ENCODE assay signal across 30 cellular contexts in the genomic region with DNA sequence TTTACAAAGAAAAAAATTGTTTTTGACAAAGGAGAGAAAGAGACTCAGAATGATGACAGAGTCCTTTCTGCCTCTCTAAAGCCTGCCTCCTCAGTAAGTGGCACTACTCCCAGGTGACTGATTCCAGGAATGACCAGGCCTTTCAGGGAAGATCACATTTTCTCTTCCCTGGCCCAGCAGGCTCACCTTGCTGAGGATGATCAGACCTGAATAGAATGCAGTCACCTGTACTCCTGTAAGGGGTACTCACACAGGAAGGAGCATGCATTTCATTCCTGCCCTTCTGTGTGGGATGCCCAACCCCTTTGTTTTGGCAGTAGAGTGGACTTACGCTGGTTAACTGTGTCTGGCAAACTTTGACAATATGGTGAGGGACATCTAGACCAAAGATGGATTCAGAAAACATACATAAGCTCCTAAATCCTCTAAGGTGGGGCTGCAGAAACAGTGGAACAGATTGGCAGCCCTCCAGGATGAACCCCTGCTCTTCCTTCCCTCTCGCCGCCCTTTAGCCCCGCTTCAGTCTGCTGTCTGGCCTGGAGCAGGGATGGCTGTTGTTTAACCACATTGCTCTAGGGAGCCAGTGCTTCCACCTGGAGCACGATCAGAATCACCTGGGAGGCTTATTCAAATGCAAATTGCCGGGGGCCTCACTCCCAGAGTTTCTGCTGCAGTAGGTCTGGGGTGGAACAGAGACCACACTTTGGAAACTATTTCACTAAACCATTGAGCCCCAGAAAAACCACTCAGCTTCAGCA. TPM values are rescaled to one million over a fixed set of nuclear protein-coding genes. Genes with fewer than 3 reads are reported as not detected.
DNase-seq lines count a peak whose midpoint lies in the region; ATAC-seq and TF ChIP-seq lines count a peak whose summit lies in the region.
"Had no signal": no experiment of that assay in that cellular context is flagged by ENCODE, and none has a peak within 500 bp of the region (broad histone marks: within the 10 kb centered on the region; RNA-seq: fewer than 3 reads in every experiment).

No MANE protein-coding gene starts in this region.

- POLR2A ChIA-PET in WTC11 (lab: Charles Lee), result interaction anchor here (1.0 kb wide), 1 partner anchor 30 kb away, joined by 6 read pairs; the partner anchor contains the start of genes ERG28 and TTLL5

- H3K27me3 ChIP-seq in HUES6 (ENCODE audit: control insufficient read depth, insufficient read depth, low read length), result no peaks in the 10 kb centered on the region
- H3K27me3 ChIP-seq: BE2C, cardiac muscle cell, esophagus muscularis mucosa, suprapubic skin had no signal

- H3K36me3 ChIP-seq in HUES6 (ENCODE audit: control insufficient read depth, insufficient read depth, low read length), result no peaks in the 10 kb centered on the region
- H3K36me3 ChIP-seq: BE2C, cardiac muscle cell, esophagus muscularis mucosa, suprapubic skin had no signal

- peak overlapping the region; percentile 82 for H3K27ac ChIP-seq in HUES6 (ENCODE audit: low read depth, low read length)
- H3K27ac ChIP-seq: cardiac muscle cell, coronary artery, esophagus muscularis mucosa, skin epidermis, suprapubic skin had no signal

- peak overlapping the region; percentile 36 for H3K4me3 ChIP-seq in HUES6 (ENCODE audit: low read depth, low read length)
- H3K4me3 ChIP-seq: cardiac muscle cell, coronary artery, esophagus muscularis mucosa, skin epidermis, suprapubic skin had no signal

- H3K9me3 ChIP-seq in HUES6 (ENCODE audit: control insufficient read depth, insufficient read depth, low read depth, low read length), result no peaks in the 10 kb centered on the region
- H3K9me3 ChIP-seq: BE2C, esophagus muscularis mucosa, SK-N-SH, suprapubic skin had no signal

- H3K27ac Mint-ChIP-seq in WTC11, result peak overlapping the region; percentile 99
- H3K27ac Mint-ChIP-seq: activated CD4-positive, alpha-beta T cell treated with anti-CD3 and anti-CD28 coated beads, Interleukin-2, amount 10 ng/mL, durations not matched to agents 24 days and 14 days; activated naive CD4-positive, alpha-beta T cell treated with anti-CD3 and anti-CD28 coated beads, Interleukin-2, amount 50 U/mL, for 24 hours; activated T-cell treated with anti-CD3 and anti-CD28 coated beads, Interleukin-2, amount 50 U/mL, for 72 hours; effector memory CD8-positive, alpha-beta T cell; memory B cell had no signal

- peaks cover 58% of the 10 kb centered on the region for H3K4me1 Mint-ChIP-seq in WTC11
- H3K4me1 Mint-ChIP-seq: activated CD4-positive, alpha-beta T cell treated with anti-CD3 and anti-CD28 coated beads, Interleukin-2, amount 10 ng/mL, durations not matched to agents 24 days and 14 days; activated naive CD4-positive, alpha-beta T cell treated with anti-CD3 and anti-CD28 coated beads, Interleukin-2, amount 50 U/mL, for 24 hours; memory B cell had no signal

- ATAC-seq in WTC11, result peak; percentile 88
- ATAC-seq: activated T-cell treated with anti-CD3 and anti-CD28 coated beads, Interleukin-2, amount 50 U/mL, for 72 hours; effector memory CD8-positive, alpha-beta T cell; HCT116; left cardiac atrium had no signal

- TF ChIP-seq CTCF in WTC11 (IDR thresholded peaks at IDR 0.05), result no peak

- DNase-seq in DMS79 (lab: John Stamatoyannopoulos, UW) (peak; percentile 37), WTC11 (ENCODE audit: low spot score) (peak; percentile 77), kidney tubule cell (ENCODE audit: low spot score) (peak; percentile 38), kidney glomerular epithelial cell (lab: John Stamatoyannopoulos, UW) (no peak), NCI-H1048 (lab: John Stamatoyannopoulos, UW) (no peak), ureter (ENCODE audit: low spot score) (no peak), hypothalamus (lab: John Stamatoyannopoulos, UW) (no peak)
- DNase-seq: activated CD4-positive, alpha-beta T cell treated with anti-CD3 and anti-CD28 coated beads, Interleukin-2, amount 10 ng/mL, durations not matched to agents 24 days and 14 days; activated T-cell treated with anti-CD3 and anti-CD28 coated beads, Interleukin-2, amount 50 U/mL, for 72 hours; anterior cingulate cortex; BE2C; DND-41; effector memory CD8-positive, alpha-beta T cell; foreskin melanocyte; left cardiac atrium; NCI-H2081 treated with DMSO at 0.1 percent for 48 hours; NCI-H748 treated with DMSO at 0.1 percent for 48 hours; nucleus accumbens; RPMI8226; SK-N-SH; stimulated activated CD4-positive, alpha-beta T cell treated with anti-CD3 and anti-CD28 coated beads, Interleukin-1b, Interleukin-23, amount 100 ng/mL, for 48 hours had no signal

- H3K9ac ChIP-seq in HUES6 (ENCODE audit: low read length), result peak overlapping the region; percentile 67
- H3K9ac ChIP-seq: SK-N-SH had no signal

- peaks cover 32% of the 10 kb centered on the region for H3K4me1 ChIP-seq in HUES6 (ENCODE audit: control insufficient read depth, insufficient read depth, low read length)
- H3K4me1 ChIP-seq: BE2C, esophagus muscularis mucosa, suprapubic skin had no signal

- H3K4me3 Mint-ChIP-seq in WTC11, result peak overlapping the region; percentile 59
- H3K4me3 Mint-ChIP-seq: activated CD4-positive, alpha-beta T cell treated with anti-CD3 and anti-CD28 coated beads, Interleukin-2, amount 10 ng/mL, durations not matched to agents 24 days and 14 days; activated naive CD4-positive, alpha-beta T cell treated with anti-CD3 and anti-CD28 coated beads, Interleukin-2, amount 50 U/mL, for 24 hours; activated T-cell treated with anti-CD3 and anti-CD28 coated beads, Interleukin-2, amount 50 U/mL, for 72 hours; effector memory CD8-positive, alpha-beta T cell; memory B cell had no signal

- CTCF ChIA-PET in WTC11 (lab: Charles Lee), result interaction anchor here (1.1 to 1.7 kb wide), 5 partner anchors 23 to 112 kb away, joined by 3 to 15 read pairs (median 4); partner anchors contain the start of genes ERG28, FLVCR2 and TTLL5

- H3K36me3 Mint-ChIP-seq in WTC11, result peaks cover 4% of the 10 kb centered on the region; the same call in 1 of the 2 replicates
- H3K36me3 Mint-ChIP-seq: activated naive CD4-positive, alpha-beta T cell treated with anti-CD3 and anti-CD28 coated beads, Interleukin-2, amount 50 U/mL, for 24 hours had no signal

- no peaks in the 10 kb centered on the region for H3K27me3 Mint-ChIP-seq in WTC11 (ENCODE audit: low read depth)
- H3K27me3 Mint-ChIP-seq: activated CD4-positive, alpha-beta T cell treated with anti-CD3 and anti-CD28 coated beads, Interleukin-2, amount 10 ng/mL, durations not matched to agents 24 days and 14 days; activated naive CD4-positive, alpha-beta T cell treated with anti-CD3 and anti-CD28 coated beads, Interleukin-2, amount 50 U/mL, for 24 hours; effector memory CD8-positive, alpha-beta T cell had no signal

- H3K9me3 Mint-ChIP-seq in WTC11, result no peaks in the 10 kb centered on the region
- H3K9me3 Mint-ChIP-seq: activated CD4-positive, alpha-beta T cell treated with anti-CD3 and anti-CD28 coated beads, Interleukin-2, amount 10 ng/mL, durations not matched to agents 24 days and 14 days; activated naive CD4-positive, alpha-beta T cell treated with anti-CD3 and anti-CD28 coated beads, Interleukin-2, amount 50 U/mL, for 24 hours; activated T-cell treated with anti-CD3 and anti-CD28 coated beads, Interleukin-2, amount 50 U/mL, for 72 hours; effector memory CD8-positive, alpha-beta T cell; memory B cell had no signal

TF ChIP-seq in WTC11, 78 proteins besides CTCF, POLR2A, EP300 and RAD21 (continues in another document):
- TF ChIP-seq CREB1 (CRISPR knock-in tag; IDR thresholded peaks at IDR 0.05) (no peak), KAT7 (CRISPR knock-in tag; IDR thresholded peaks at IDR 0.05; ENCODE audit: borderline replicate concordance) (0 out of 2 replicates have a peak, but pooled peaks have one; percentile 44), CDX4 (CRISPR knock-in tag; IDR thresholded peaks at IDR 0.05; ENCODE audit: borderline replicate concordance) (no peak), ERG (CRISPR knock-in tag; IDR thresholded peaks at IDR 0.05) (no peak), FOXK1 (CRISPR knock-in tag; IDR thresholded peaks at IDR 0.05) (0 out of 2 replicates have a peak, but pooled peaks have one; percentile 56), SP1 (CRISPR knock-in tag; conservative IDR thresholded peaks at IDR 0.05) (peak; percentile 44; the same call in 1 of the 2 replicates), NFE2L1 (CRISPR knock-in tag; IDR thresholded peaks at IDR 0.05) (no peak), MAX (CRISPR knock-in tag; IDR thresholded peaks at IDR 0.05) (no peak)
- TF ChIP-seq, protein P1, sequence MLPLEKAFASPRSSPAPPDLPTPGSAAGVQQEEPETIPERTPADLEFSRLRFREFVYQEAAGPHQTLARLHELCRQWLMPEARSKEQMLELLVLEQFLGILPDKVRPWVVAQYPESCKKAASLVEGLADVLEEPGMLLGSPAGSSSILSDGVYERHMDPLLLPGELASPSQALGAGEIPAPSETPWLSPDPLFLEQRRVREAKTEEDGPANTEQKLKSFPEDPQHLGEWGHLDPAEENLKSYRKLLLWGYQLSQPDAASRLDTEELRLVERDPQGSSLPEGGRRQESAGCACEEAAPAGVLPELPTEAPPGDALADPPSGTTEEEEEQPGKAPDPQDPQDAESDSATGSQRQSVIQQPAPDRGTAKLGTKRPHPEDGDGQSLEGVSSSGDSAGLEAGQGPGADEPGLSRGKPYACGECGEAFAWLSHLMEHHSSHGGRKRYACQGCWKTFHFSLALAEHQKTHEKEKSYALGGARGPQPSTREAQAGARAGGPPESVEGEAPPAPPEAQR (CRISPR knock-in tag; IDR thresholded peaks at IDR 0.05), result no peak

RNA-seq across cellular contexts. Expression of gene ERG28, which starts 29.8 kb away (rescaled TPM):
- 27.9 to 29.9 TPM (median 29.4 TPM) in 3 replicates for total RNA-seq in WTC11 (2021)
- 27.4 TPM for total RNA-seq in ureter

RNA-seq across cellular contexts. Expression of gene TTLL5, which starts 30.2 kb away (rescaled TPM):
- total RNA-seq in WTC11 (2021) (39.6 to 42.6 TPM (median 40.8 TPM) in 3 replicates), ureter (54.0 TPM)

RNA-seq across cellular contexts. Expression of gene FLVCR2, which starts 52.5 kb away (rescaled TPM):
- 6.6 to 12.9 TPM (median 8.1 TPM) in 3 replicates for total RNA-seq in WTC11 (2021)
- 6.9 TPM for total RNA-seq in ureter

Comparison
In these comparisons a context has a peak if more than half of its experiments do, and no peak if none do; other contexts are left out.
1. DNase-seq: peak in DMS79 (single experiment), WTC11 (single experiment) and kidney tubule cell (single experiment); none in kidney glomerular epithelial cell (single experiment), NCI-H1048 (single experiment), ureter (single experiment) and hypothalamus (0 of 51).